Comparison of ENCODE assay signal across 14 cellular contexts in the genomic region with DNA sequence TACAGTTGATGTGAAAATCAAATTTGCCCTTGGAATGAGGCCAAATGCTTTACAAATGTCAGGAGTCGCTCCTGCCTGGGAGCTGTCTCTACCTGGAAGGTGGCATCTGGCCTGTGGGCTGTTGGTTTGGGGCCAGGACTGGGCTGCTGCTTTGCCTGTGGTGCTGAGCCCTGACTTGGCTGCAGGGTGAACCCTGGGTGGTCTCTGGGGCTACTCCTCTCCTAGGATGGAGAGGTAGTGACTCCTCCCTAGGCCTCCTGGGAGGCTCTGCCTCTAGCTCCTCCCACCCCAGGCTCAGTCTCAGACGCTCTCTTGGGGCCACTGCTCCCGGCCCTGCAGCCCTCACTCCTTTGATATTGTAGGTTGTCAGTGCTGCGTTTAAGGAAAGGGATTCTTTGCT. TPM values are rescaled to one million over a fixed set of nuclear protein-coding genes. Genes with fewer than 3 reads are reported as not detected.
DNase-seq lines count a peak whose midpoint lies in the region; ATAC-seq, FAIRE-seq and TF ChIP-seq lines count a peak whose summit lies in the region.
"Had no signal": no experiment of that assay in that cellular context is flagged by ENCODE, and none has a peak within 500 bp of the region (broad histone marks: within the 10 kb centered on the region; RNA-seq: fewer than 3 reads in every experiment).

No MANE protein-coding gene starts in this region.

- H3K4me1 ChIP-seq in K562 (replicated peaks in 1 of 2; ENCODE audit: control insufficient read depth in 2 of 2, insufficient read depth in 2 of 2, low read length in 2 of 2) = peaks cover 0 to 9% of the 10 kb centered on the region in 2 experiments; a peak in 1 of 5 replicates
- H3K4me1 ChIP-seq: HAP-1 had no signal

- intact Hi-C loops in K562 (cut with micrococcal nuclease) = loop anchor here (1.0 kb wide), 1 partner anchor 53 kb away; no protein-coding TSS in a partner anchor

- H3K9me3 Mint-ChIP-seq in activated naive CD8-positive, alpha-beta T cell treated with anti-CD3 and anti-CD28 coated beads, Interleukin-2, amount 10 ng/mL, durations not matched to agents 7 days and 5 days = no peaks in the 10 kb centered on the region
- H3K9me3 Mint-ChIP-seq in activated naive CD8-positive, alpha-beta T cell treated with anti-CD3 and anti-CD28 coated beads, Interleukin-2, amount 50 U/mL, for 24 hours = no peaks in the 10 kb centered on the region
- H3K9me3 Mint-ChIP-seq: IgD-negative memory B cell had no signal

- in situ Hi-C loops in K562 (cut with MboI) = no loop called here

- no peak overlapping the region for H3K4me3 ChIP-seq in K562
- H3K4me3 ChIP-seq: HAP-1 had no signal

- no peaks in the 10 kb centered on the region for H3K36me3 Mint-ChIP-seq in activated naive CD8-positive, alpha-beta T cell treated with anti-CD3 and anti-CD28 coated beads, Interleukin-2, amount 10 ng/mL, durations not matched to agents 7 days and 5 days
- no peaks in the 10 kb centered on the region for H3K36me3 Mint-ChIP-seq in activated naive CD8-positive, alpha-beta T cell treated with anti-CD3 and anti-CD28 coated beads, Interleukin-2, amount 50 U/mL, for 24 hours (ENCODE audit: low read depth)

- DNase-seq in activated naive CD8-positive, alpha-beta T cell treated with anti-CD3 and anti-CD28 coated beads, Interleukin-2, amount 10 ng/mL, durations not matched to agents 7 days and 5 days = no peak
- no peak for DNase-seq in activated naive CD8-positive, alpha-beta T cell treated with anti-CD3 and anti-CD28 coated beads, Interleukin-2, amount 50 U/mL, for 24 hours
- DNase-seq in K562 (ENCODE audit: extremely low read depth in 1 of 4, low spot score in 3 of 4) (no peak), HT-29 (ENCODE audit: low spot score) (no peak), NCI-H524 (lab: John Stamatoyannopoulos, UW) (no peak), T-helper 1 cell (no peak)
- DNase-seq: EL, NCI-H2107, NCI-H748 treated with DMSO at 0.1 percent for 48 hours, SIG-M5 had no signal

- peak; percentile 37 for ATAC-seq in activated naive CD8-positive, alpha-beta T cell treated with anti-CD3 and anti-CD28 coated beads, Interleukin-2, amount 10 ng/mL, durations not matched to agents 7 days and 5 days (ENCODE audit: low read depth)
- ATAC-seq in activated naive CD8-positive, alpha-beta T cell treated with anti-CD3 and anti-CD28 coated beads, Interleukin-2, amount 50 U/mL, for 24 hours = no peak
- peak; percentile 36; the same call in 2 of the 3 replicates for ATAC-seq in K562

- POLR2A ChIA-PET in activated naive CD8-positive, alpha-beta T cell treated with anti-CD3 and anti-CD28 coated beads, Interleukin-2, amount 10 ng/mL, durations not matched to agents 7 days and 5 days (lab: Charles Lee) = interaction anchor here (0.6 kb wide), 2 partner anchors 161 to 466 kb away, joined by 3 to 4 read pairs; no protein-coding TSS in a partner anchor
- POLR2A ChIA-PET in K562 (lab: Yijun Ruan, JAX) = no interaction called here

- CTCF ChIA-PET in K562 (lab: Yijun Ruan, JAX; ENCODE audit: low intra/inter-chr PET ratio) = no interaction called here

- no peak overlapping the region for H3K4me2 ChIP-seq in K562 (ENCODE audit: insufficient read depth, low read length)

- H3K27me3 Mint-ChIP-seq in activated naive CD8-positive, alpha-beta T cell treated with anti-CD3 and anti-CD28 coated beads, Interleukin-2, amount 10 ng/mL, durations not matched to agents 7 days and 5 days = no peaks in the 10 kb centered on the region
- no peaks in the 10 kb centered on the region for H3K27me3 Mint-ChIP-seq in activated naive CD8-positive, alpha-beta T cell treated with anti-CD3 and anti-CD28 coated beads, Interleukin-2, amount 50 U/mL, for 24 hours
- H3K27me3 Mint-ChIP-seq: B cell, IgD-negative memory B cell had no signal

- no peaks in the 10 kb centered on the region for H3K9me1 ChIP-seq in K562 (ENCODE audit: control insufficient read depth, insufficient read depth, low read length)

- no peak for FAIRE-seq in K562 (lab: Jason Lieb, UNC)

- no peak for TF ChIP-seq EP300 in K562 (IDR thresholded peaks at IDR 0.05; ENCODE audit: low read length)

- H3K27me3 ChIP-seq in K562 (ENCODE audit: control insufficient read depth in 2 of 2, insufficient read depth in 2 of 2, low read length in 2 of 2) = peaks cover 7 to 43% of the 10 kb centered on the region in 2 experiments; a peak in 4 of 5 replicates

- H3K9ac ChIP-seq in K562 (ENCODE audit: insufficient read depth in 1 of 2, low read depth in 2 of 2, low read length in 2 of 2) = no peak overlapping the region

- H3K36me3 ChIP-seq in KOPT-K1 (ENCODE audit: insufficient read depth, low read length) = no peaks in the 10 kb centered on the region
- no peaks in the 10 kb centered on the region for H3K36me3 ChIP-seq in K562 (ENCODE audit: control insufficient read depth, insufficient read depth, low read length)
- H3K36me3 ChIP-seq: HAP-1 had no signal

- no peak overlapping the region for H3K27ac Mint-ChIP-seq in activated naive CD8-positive, alpha-beta T cell treated with anti-CD3 and anti-CD28 coated beads, Interleukin-2, amount 10 ng/mL, durations not matched to agents 7 days and 5 days
- H3K27ac Mint-ChIP-seq in activated naive CD8-positive, alpha-beta T cell treated with anti-CD3 and anti-CD28 coated beads, Interleukin-2, amount 50 U/mL, for 24 hours = no peak overlapping the region
- H3K27ac Mint-ChIP-seq: B cell had no signal

- H3K9me3 ChIP-seq in KOPT-K1 (ENCODE audit: insufficient read depth, low read length, poor library complexity, severe bottlenecking) = no peaks in the 10 kb centered on the region
- no peaks in the 10 kb centered on the region for H3K9me3 ChIP-seq in K562 (replicated peaks; ENCODE audit: control insufficient read depth, insufficient read depth, low read depth, low read length)
- H3K9me3 ChIP-seq: HAP-1 had no signal

- 0% methylated on average over 4 of the region's 4 CpGs for WGBS in K562 (ENCODE audit: insufficient coverage, low coverage, missing lambda C conversion rate)

- no peaks in the 10 kb centered on the region for H3K79me2 ChIP-seq in K562 (ENCODE audit: control insufficient read depth, insufficient read depth, low read length)

- no peak overlapping the region for H2AFZ ChIP-seq in K562 (ENCODE audit: low read depth, low read length)

- H3K27ac ChIP-seq in KOPT-K1 (ENCODE audit: low read depth, low read length, poor library complexity, severe bottlenecking) (peak overlapping the region; percentile 11), K562 (ENCODE audit: extremely low read depth, low read depth, low read length) (no peak overlapping the region)

- TF ChIP-seq POLR2A in K562 (conservative IDR thresholded peaks at IDR 0.05) = no peak

- BruUV-seq in K562 (replicated peaks; lab: Mats Ljungman, UMichigan) = no TSS peak

- peaks cover 13% of the 10 kb centered on the region for H4K20me1 ChIP-seq in K562 (replicated peaks; ENCODE audit: control insufficient read depth, insufficient read depth, low read length)

- no peak overlapping the region for H3K4me3 Mint-ChIP-seq in activated naive CD8-positive, alpha-beta T cell treated with anti-CD3 and anti-CD28 coated beads, Interleukin-2, amount 10 ng/mL, durations not matched to agents 7 days and 5 days
- H3K4me3 Mint-ChIP-seq in activated naive CD8-positive, alpha-beta T cell treated with anti-CD3 and anti-CD28 coated beads, Interleukin-2, amount 50 U/mL, for 24 hours = no peak overlapping the region
- H3K4me3 Mint-ChIP-seq: B cell, IgD-negative memory B cell had no signal

- no peak for TF ChIP-seq RAD21 in K562 (CRISPR knock-in tag; conservative IDR thresholded peaks at IDR 0.05 in 1 of 2, IDR thresholded peaks at IDR 0.05 in 1 of 2)

- TF ChIP-seq CTCF in K562 (IDR thresholded peaks at IDR 0.05 in 2 of 3, conservative IDR thresholded peaks at IDR 0.05 in 1 of 3; ENCODE audit: insufficient read depth in 2 of 3, low read depth in 1 of 3, low read length in 3 of 3) = no peak

- H3K4me1 Mint-ChIP-seq in activated naive CD8-positive, alpha-beta T cell treated with anti-CD3 and anti-CD28 coated beads, Interleukin-2, amount 10 ng/mL, durations not matched to agents 7 days and 5 days = peaks cover 2% of the 10 kb centered on the region
- H3K4me1 Mint-ChIP-seq in activated naive CD8-positive, alpha-beta T cell treated with anti-CD3 and anti-CD28 coated beads, Interleukin-2, amount 50 U/mL, for 24 hours = peaks cover 6% of the 10 kb centered on the region

TF ChIP-seq in K562, 482 proteins besides CTCF, POLR2A, EP300 and RAD21 (continues in another document):
- no peak for TF ChIP-seq NUFIP1 (IDR thresholded peaks at IDR 0.05; ENCODE audit: partially characterized antibody)
- no peak for TF ChIP-seq TFAM (CRISPR knock-in tag; conservative IDR thresholded peaks at IDR 0.05)

RNA-seq across cellular contexts. Expression of a gene that starts 47.5 kb away (rescaled TPM):
- under 1 TPM; 0.47 to 0.77 TPM for total RNA-seq in activated naive CD8-positive, alpha-beta T cell treated with anti-CD3 and anti-CD28 coated beads, Interleukin-2, amount 10 ng/mL, durations not matched to agents 7 days and 5 days
- total RNA-seq in K562 (2011; cell fraction: chromatin; rRNA removed; ENCODE audit: low replicate concordance) = 0.67 and 2.2 TPM in 2 replicates
- 0.13 and 1.5 TPM in 2 replicates for total RNA-seq in K562 (2011; cell fraction: nucleolus; rRNA removed)
- 1.8 and 1.9 TPM in 2 replicates for total RNA-seq in K562 (2011; cell fraction: nucleoplasm; rRNA removed)
- total RNA-seq in K562 (2014; rRNA removed) (not detected in 2 replicates), K562 (2014; rRNA removed; fragmentation: Illumina TruSeq; extraction: Trizol) (0.11 TPM in 1 of 2 replicates, not detected in the other), K562 (2015; rRNA removed; fragmentation: Illumina TruSeq; extraction: Trizol) (0.19 TPM in 1 of 2 replicates, not detected in the other), K562 (2021) (not detected in 2 replicates)
- polyA plus RNA-seq in K562 (2011; rRNA removed) (0.16 and 0.18 TPM in 2 replicates), K562 (2014; fragmentation: Illumina TruSeq; extraction: Trizol) (0.03 TPM in 1 of 2 replicates, not detected in the other), K562 (2014; fragmentation: Nextera tagmentation; extraction: Ambion mirVana) (not detected), K562 (2014; rRNA removed) (0.03 TPM in 1 of 2 replicates, not detected in the other)
- polyA plus RNA-seq in K562 (2011; cell fraction: cytosol; rRNA removed) = 0.01 and 0.09 TPM in 2 replicates
- polyA plus RNA-seq in K562 (2011; cell fraction: nucleus; rRNA removed) = 0.74 and 0.76 TPM in 2 replicates
- polyA plus RNA-seq in K562 (2012) = 0.08 and 0.22 TPM in 2 replicates
- polyA minus RNA-seq in K562 (2011; rRNA and poly(A)+ RNA removed) = 0.98 TPM in 1 of 2 replicates, not detected in the other
- polyA minus RNA-seq in K562 (2011; cell fraction: cytosol; rRNA and poly(A)+ RNA removed) = not detected in 2 replicates
- 0.22 TPM in 1 of 2 replicates, not detected in the other for polyA minus RNA-seq in K562 (2011; cell fraction: nucleus; rRNA and poly(A)+ RNA removed)
- total RNA-seq in HT-29 (2014; rRNA removed; shearing (Covaris generic)) = 0.10 and 0.86 TPM in 2 replicates
- polyA plus RNA-seq: IgD-negative memory B cell had no signal
